In genomic region chr16:78485188-78485898, GRCh38 we compare ENCODE assay signal across 19 cellular contexts.
"Had no signal": no experiment of that assay in that cellular context is flagged by ENCODE, and none has a peak within 500 bp of the region (broad histone marks: within the 10 kb centered on the region; RNA-seq: fewer than 3 reads in every experiment).

No MANE protein-coding gene starts in this region.

- DNase-seq: activated CD4-positive, alpha-beta T cell treated with anti-CD3 and anti-CD28 coated beads for 4 hours; activated CD4-positive, alpha-beta T cell treated with anti-CD3 and anti-CD28 coated beads, Interleukin-2, amount 50 U/mL, for 4 hours; activated effector memory CD4-positive, alpha-beta T cell treated with Interleukin-2 at 50 U/mL for 16 hours; activated naive CD4-positive, alpha-beta T cell treated with Interleukin-2 at 50 U/mL for 16 hours; anterior cingulate cortex; cerebellar nuclear complex; colonic mucosa; effector memory CD4-positive, alpha-beta T cell; head of caudate nucleus; hippocampal formation; left cardiac atrium; left ventricle myocardium superior; pancreas; stimulated activated CD4-positive, alpha-beta T cell treated with anti-CD3 and anti-CD28 coated beads, Interleukin-1b, Interleukin-23, amount 100 ng/mL, for 48 hours; stimulated activated CD4-positive, alpha-beta T cell treated with anti-CD3 and anti-CD28 coated beads, Interleukin-4, amount 100 ng/mL, for 4 hours; stimulated activated CD8-positive, alpha-beta memory T cell treated with anti-CD3 and anti-CD28 coated beads, Interleukin-4, amount 100 ng/mL, for 48 hours; stimulated activated naive CD8-positive, alpha-beta T cell treated with anti-CD3 and anti-CD28 coated beads, Interleukin-15, amount 100 ng/mL, for 72 hours; substantia nigra; upper lobe of left lung had no signal
